Comparison of ENCODE assay signal across 1 cellular context in genomic region chr17:82239401-82239925, GRCh38.
TF ChIP-seq lines count a peak whose summit lies in the region.

No MANE protein-coding gene starts in this region.

TF ChIP-seq in HepG2, 621 proteins besides CTCF, POLR2A, EP300 and RAD21 (continued from another document and continues in another):
- TF ChIP-seq ZBTB40 (IDR thresholded peaks at IDR 0.05) (no peak), ZBTB40 (CRISPR knock-in tag; IDR thresholded peaks at IDR 0.05) (no peak), ZNF749 (CRISPR knock-in tag; IDR thresholded peaks at IDR 0.05; ENCODE audit: borderline replicate concordance) (no peak), SUZ12 (IDR thresholded peaks at IDR 0.05; ENCODE audit: low read depth, low read length) (no peak), MZF1 (CRISPR knock-in tag; IDR thresholded peaks at IDR 0.05; ENCODE audit: borderline replicate concordance) (no peak), RCOR2 (CRISPR knock-in tag; IDR thresholded peaks at IDR 0.05) (no peak), CENPBD1 (CRISPR knock-in tag; IDR thresholded peaks at IDR 0.05; ENCODE audit: borderline replicate concordance, low read depth) (no peak), ZSCAN29 (CRISPR knock-in tag; conservative IDR thresholded peaks at IDR 0.05) (no peak), SIN3B (IDR thresholded peaks at IDR 0.05; ENCODE audit: low read length) (no peak), LRRFIP1 (CRISPR knock-in tag; conservative IDR thresholded peaks at IDR 0.05) (no peak), GTF2F1 (IDR thresholded peaks at IDR 0.05; ENCODE audit: low read length) (no peak), MLX (CRISPR knock-in tag; IDR thresholded peaks at IDR 0.05) (no peak), ZNF772 (CRISPR knock-in tag; IDR thresholded peaks at IDR 0.05) (no peak), GPN1 (CRISPR knock-in tag; IDR thresholded peaks at IDR 0.05; ENCODE audit: borderline replicate concordance) (no peak), POLR2AphosphoS5 (IDR thresholded peaks at IDR 0.05; ENCODE audit: low read depth, low read length) (peak; percentile 61; the same call in 1 of the 2 replicates), CBX5 (CRISPR knock-in tag; IDR thresholded peaks at IDR 0.05; ENCODE audit: borderline replicate concordance) (no peak), SMAD9 (CRISPR knock-in tag; IDR thresholded peaks at IDR 0.05) (no peak), HDAC2 (CRISPR knock-in tag; IDR thresholded peaks at IDR 0.05) (no peak), GMEB1 (CRISPR knock-in tag; IDR thresholded peaks at IDR 0.05; ENCODE audit: borderline replicate concordance) (no peak), ATF6 (CRISPR knock-in tag; conservative IDR thresholded peaks at IDR 0.05) (no peak), KDM1A (CRISPR knock-in tag; IDR thresholded peaks at IDR 0.05) (no peak), ZNF737 (CRISPR knock-in tag; IDR thresholded peaks at IDR 0.05; ENCODE audit: borderline replicate concordance) (no peak), ZNF576 (CRISPR knock-in tag; IDR thresholded peaks at IDR 0.05) (no peak), U2AF2 (IDR thresholded peaks at IDR 0.05; ENCODE audit: low read depth, low read length) (0 out of 2 replicates have a peak, but pooled peaks have one; percentile 8), ZNF747 (CRISPR knock-in tag; IDR thresholded peaks at IDR 0.05; ENCODE audit: borderline replicate concordance) (no peak), ZNF746 (CRISPR knock-in tag; IDR thresholded peaks at IDR 0.05) (no peak), ZNF263 (CRISPR knock-in tag; IDR thresholded peaks at IDR 0.05) (no peak), KLF6 (CRISPR knock-in tag; IDR thresholded peaks at IDR 0.05) (no peak), HMGA1 (CRISPR knock-in tag; conservative IDR thresholded peaks at IDR 0.05) (no peak), ZNF703 (CRISPR knock-in tag; IDR thresholded peaks at IDR 0.05; ENCODE audit: borderline replicate concordance) (no peak), NCOA5 (CRISPR knock-in tag; IDR thresholded peaks at IDR 0.05) (no peak), POGK (CRISPR knock-in tag; conservative IDR thresholded peaks at IDR 0.05) (no peak), DR1 (CRISPR knock-in tag; IDR thresholded peaks at IDR 0.05) (no peak), ELF4 (CRISPR knock-in tag; IDR thresholded peaks at IDR 0.05; ENCODE audit: borderline replicate concordance) (no peak), ZSCAN21 (CRISPR knock-in tag; IDR thresholded peaks at IDR 0.05; ENCODE audit: borderline replicate concordance) (no peak), SNAI1 (CRISPR knock-in tag; IDR thresholded peaks at IDR 0.05; ENCODE audit: borderline replicate concordance) (no peak), CENPX (CRISPR knock-in tag; IDR thresholded peaks at IDR 0.05) (no peak), DNMT1 (CRISPR knock-in tag; IDR thresholded peaks at IDR 0.05) (no peak; the same call in 1 of the 2 replicates), HES4 (CRISPR knock-in tag; IDR thresholded peaks at IDR 0.05; ENCODE audit: borderline replicate concordance) (no peak)
